In genomic region chr3:27536451-27536850, GRCh38 we compare ENCODE assay signal across 25 cellular contexts. TPM values are rescaled to one million over a fixed set of nuclear protein-coding genes. Genes with fewer than 3 reads are reported as not detected.
A peak's percentile ranks its signal among the peaks of the same experiment; 100 is the strongest.
DNase-seq lines count a peak whose midpoint lies in the region; ATAC-seq, FAIRE-seq and TF ChIP-seq lines count a peak whose summit lies in the region.
"Had no signal": no experiment of that assay in that cellular context is flagged by ENCODE, and none has a peak within 500 bp of the region (broad histone marks: within the 10 kb centered on the region; RNA-seq: fewer than 3 reads in every experiment).

No MANE protein-coding gene starts in this region.

- no peak for TF ChIP-seq RAD21 in A549 (conservative IDR thresholded peaks at IDR 0.05 in 1 of 2, IDR thresholded peaks at IDR 0.05 in 1 of 2)

- TF ChIP-seq EP300 in A549 (IDR thresholded peaks at IDR 0.05), result no peak

- peaks cover 47% of the 10 kb centered on the region for H3K4me1 Mint-ChIP-seq in chondrocyte (ENCODE audit: low read depth)
- peaks cover 19% of the 10 kb centered on the region for H3K4me1 Mint-ChIP-seq in neural progenitor cell
- H3K4me1 Mint-ChIP-seq in endodermal cell, result peaks cover 35% of the 10 kb centered on the region

- H3K9me3 Mint-ChIP-seq in chondrocyte (ENCODE audit: low read depth) (no peaks in the 10 kb centered on the region), neural progenitor cell (no peaks in the 10 kb centered on the region), endodermal cell (no peaks in the 10 kb centered on the region)
- H3K9me3 Mint-ChIP-seq: activated CD4-positive, alpha-beta memory T cell treated with anti-CD3 and anti-CD28 coated beads for 36 hours; activated naive CD8-positive, alpha-beta T cell treated with anti-CD3 and anti-CD28 coated beads for 36 hours; T-cell had no signal

- ATAC-seq in A549, result no peak
- ATAC-seq in psoas muscle, result no peak
- ATAC-seq in GM18502 (IDR thresholded peaks at IDR 0.05; ENCODE audit: poor library complexity, unreplicated experiment), result no peak
- ATAC-seq: activated CD4-positive, CD25-positive, alpha-beta regulatory T cell treated with anti-CD3 and anti-CD28 coated beads, Interleukin-2, amount 50 U/mL, for 24 hours; gastrocnemius medialis; left lung; T-cell had no signal

- peaks cover 24% of the 10 kb centered on the region for H3F3A ChIP-seq in neural progenitor cell (ENCODE audit: low read depth)

- peaks cover 42% of the 10 kb centered on the region for H3K4me1 ChIP-seq in A549
- peaks cover 7% of the 10 kb centered on the region for H3K4me1 ChIP-seq in NT2/D1 (ENCODE audit: insufficient read depth, insufficient read length)
- peaks cover 20% of the 10 kb centered on the region for H3K4me1 ChIP-seq in neural progenitor cell
- peaks cover 13% of the 10 kb centered on the region for H3K4me1 ChIP-seq in endodermal cell (ENCODE audit: control insufficient read depth, insufficient read depth, low read length)
- H3K4me1 ChIP-seq in psoas muscle, result peaks cover 12% of the 10 kb centered on the region
- H3K4me1 ChIP-seq: BE2C had no signal

- H3K27ac Mint-ChIP-seq in chondrocyte (ENCODE audit: unreplicated experiment) (peak overlapping the region; percentile 57), neural progenitor cell (peak overlapping the region; percentile 36), endodermal cell (no peak overlapping the region)
- H3K27ac Mint-ChIP-seq: activated CD4-positive, alpha-beta memory T cell treated with anti-CD3 and anti-CD28 coated beads for 36 hours; activated naive CD8-positive, alpha-beta T cell treated with anti-CD3 and anti-CD28 coated beads for 36 hours; T-cell had no signal

- peak overlapping the region; percentile 44 for H3K9ac ChIP-seq in NT2/D1 (ENCODE audit: insufficient read length, low read depth)
- H3K9ac ChIP-seq in neural progenitor cell, result no peak overlapping the region
- no peak overlapping the region for H3K9ac ChIP-seq in endodermal cell (ENCODE audit: extremely low read depth, low read length, poor library complexity, severe bottlenecking)

- POLR2A ChIA-PET in A549 (lab: Yijun Ruan, JAX), result interaction anchor here (0.6 to 3.1 kb wide), 4 partner anchors 15 to 224 kb away, joined by 3 to 21 read pairs (median 4); no protein-coding TSS in a partner anchor

- TF ChIP-seq CTCF in A549 (IDR thresholded peaks at IDR 0.05) (no peak), chondrocyte (IDR thresholded peaks at IDR 0.05) (no peak), neural progenitor cell (IDR thresholded peaks at IDR 0.05) (no peak), endodermal cell (conservative IDR thresholded peaks at IDR 0.05) (no peak), psoas muscle (IDR thresholded peaks at IDR 0.05) (no peak)

- H3K27me3 Mint-ChIP-seq in chondrocyte (ENCODE audit: low read depth) (no peaks in the 10 kb centered on the region), neural progenitor cell (ENCODE audit: insufficient read depth, low read depth) (peaks cover 2% of the 10 kb centered on the region), endodermal cell (ENCODE audit: insufficient read depth) (no peaks in the 10 kb centered on the region)
- H3K27me3 Mint-ChIP-seq: activated naive CD8-positive, alpha-beta T cell treated with anti-CD3 and anti-CD28 coated beads for 36 hours had no signal

- H3K9me3 ChIP-seq in A549 (no peaks in the 10 kb centered on the region), NT2/D1 (ENCODE audit: insufficient read depth, low read length) (no peaks in the 10 kb centered on the region), neural progenitor cell (ENCODE audit: low read depth) (no peaks in the 10 kb centered on the region), endodermal cell (ENCODE audit: control insufficient read depth, low read length) (no peaks in the 10 kb centered on the region), psoas muscle (no peaks in the 10 kb centered on the region)
- H3K9me3 ChIP-seq: BE2C, gastrocnemius medialis, left lung, upper lobe of left lung had no signal

- H3K27me3 ChIP-seq in NT2/D1 (ENCODE audit: insufficient read depth, insufficient read length) (no peaks in the 10 kb centered on the region), neural progenitor cell (no peaks in the 10 kb centered on the region), endodermal cell (ENCODE audit: control insufficient read depth, insufficient read depth, low read length, poor library complexity, severe bottlenecking) (no peaks in the 10 kb centered on the region), psoas muscle (ENCODE audit: insufficient read depth in 3 of 3, low read length in 2 of 3) (no peaks in the 10 kb centered on the region)
- H3K27me3 ChIP-seq: BE2C, gastrocnemius medialis, hepatocyte, left lung, upper lobe of left lung had no signal

- DNase-seq in A549 (ENCODE audit: low read depth in 1 of 2, low spot score in 1 of 2), result no peak
- DNase-seq in NT2/D1 (ENCODE audit: low read depth, low spot score), result no peak
- no peak for DNase-seq in chondrocyte (ENCODE audit: low spot score)
- no peak for DNase-seq in neural progenitor cell (ENCODE audit: low spot score)
- no peak for DNase-seq in endodermal cell
- DNase-seq in psoas muscle, result no peak
- no peak for DNase-seq in cerebellar cortex (ENCODE audit: low spot score)
- DNase-seq: activated CD4-positive, alpha-beta memory T cell treated with anti-CD3 and anti-CD28 coated beads for 36 hours; activated effector memory CD4-positive, alpha-beta T cell treated with Interleukin-2 at 50 U/mL for 16 hours; activated naive CD8-positive, alpha-beta T cell treated with anti-CD3 and anti-CD28 coated beads for 36 hours; activated T-cell treated with anti-CD3 and anti-CD28 coated beads for 4 hours; BE2C; effector CD8-positive, alpha-beta T cell; gastrocnemius medialis; GF-D8; left lung; NCI-H1694 treated with DMSO at 0.1 percent for 48 hours; posterior cingulate gyrus; SHP77 treated with DMSO at 0.1 percent for 48 hours; T-cell; upper lobe of left lung had no signal

- no peaks in the 10 kb centered on the region for H3K36me3 ChIP-seq in NT2/D1 (ENCODE audit: insufficient read depth, insufficient read length, low read length)
- no peaks in the 10 kb centered on the region for H3K36me3 ChIP-seq in neural progenitor cell
- no peaks in the 10 kb centered on the region for H3K36me3 ChIP-seq in endodermal cell (ENCODE audit: control insufficient read depth, insufficient read depth, low read length)
- H3K36me3 ChIP-seq in psoas muscle (ENCODE audit: insufficient read depth in 1 of 2, low read depth in 1 of 2), result no peaks in the 10 kb centered on the region
- H3K36me3 ChIP-seq: BE2C, gastrocnemius medialis, left lung, upper lobe of left lung had no signal

- H3K4me3 ChIP-seq in A549, result no peak overlapping the region
- no peak overlapping the region for H3K4me3 ChIP-seq in NT2/D1 (ENCODE audit: insufficient read length, low read depth)
- no peak overlapping the region for H3K4me3 ChIP-seq in neural progenitor cell
- H3K4me3 ChIP-seq in endodermal cell (ENCODE audit: low read length), result no peak overlapping the region
- H3K4me3 ChIP-seq in psoas muscle, result no peak overlapping the region
- H3K4me3 ChIP-seq: gastrocnemius medialis, hepatocyte, left lung, upper lobe of left lung had no signal

- no peaks in the 10 kb centered on the region for H3K79me2 ChIP-seq in neural progenitor cell (ENCODE audit: low read depth)
- H3K79me2 ChIP-seq: hepatocyte had no signal

- no peak for FAIRE-seq in A549 (lab: Jason Lieb, UNC)
- FAIRE-seq: TTC549 had no signal

- no peak overlapping the region for H3K4me3 Mint-ChIP-seq in chondrocyte (ENCODE audit: unreplicated experiment)
- H3K4me3 Mint-ChIP-seq in neural progenitor cell, result no peak overlapping the region
- H3K4me3 Mint-ChIP-seq in endodermal cell, result no peak overlapping the region
- H3K4me3 Mint-ChIP-seq: activated CD4-positive, alpha-beta memory T cell treated with anti-CD3 and anti-CD28 coated beads for 36 hours; activated naive CD8-positive, alpha-beta T cell treated with anti-CD3 and anti-CD28 coated beads for 36 hours; T-cell had no signal

- peak overlapping the region; percentile 85 for H3K4me2 ChIP-seq in A549
- H3K4me2 ChIP-seq in neural progenitor cell, result no peak overlapping the region
- H3K4me2 ChIP-seq: hepatocyte had no signal

- H3K36me3 Mint-ChIP-seq in chondrocyte (ENCODE audit: low read depth) (no peaks in the 10 kb centered on the region), neural progenitor cell (no peaks in the 10 kb centered on the region), endodermal cell (ENCODE audit: low read depth) (no peaks in the 10 kb centered on the region)
- H3K36me3 Mint-ChIP-seq: activated CD4-positive, alpha-beta memory T cell treated with anti-CD3 and anti-CD28 coated beads for 36 hours; activated naive CD8-positive, alpha-beta T cell treated with anti-CD3 and anti-CD28 coated beads for 36 hours; T-cell had no signal

- no peak for TF ChIP-seq POLR2A in A549 (IDR thresholded peaks at IDR 0.05; ENCODE audit: low read length)

- WGBS in A549 (ENCODE audit: missing lambda C conversion rate), result 50% methylated on average over 1 of the region's 1 CpG
- 89 to 95% methylated on average over 1 of the region's 1 CpG for WGBS in endodermal cell (ENCODE audit: insufficient coverage in 1 of 2, insufficient read length in 1 of 2), 2 experiments
- WGBS in psoas muscle, 3 donors, result 51 to 73% (median 52%) methylated on average over 1 of the region's 1 CpG

- peak overlapping the region; percentile 93 to 95 for H3K27ac ChIP-seq in A549
- no peak overlapping the region for H3K27ac ChIP-seq in neural progenitor cell
- no peak overlapping the region for H3K27ac ChIP-seq in endodermal cell (ENCODE audit: low read depth, low read length)
- H3K27ac ChIP-seq in psoas muscle, result no peak overlapping the region
- H3K27ac ChIP-seq: hepatocyte, left lung, upper lobe of left lung had no signal

- no peak overlapping the region for H2AFZ ChIP-seq in neural progenitor cell (replicated peaks)
- H2AFZ ChIP-seq: hepatocyte had no signal

- intact Hi-C loops in psoas muscle (cut with DNase I), result no loop called here

- CTCF ChIA-PET in A549 (lab: Yijun Ruan, JAX), result interaction anchor here (0.6 to 2.8 kb wide), 7 partner anchors 11 to 145 kb away, joined by 3 to 11 read pairs (median 4); partner anchors contain the start of gene SLC4A7

- no peaks in the 10 kb centered on the region for H4K20me1 ChIP-seq in neural progenitor cell (ENCODE audit: low read depth)

TF ChIP-seq in A549, 52 proteins besides CTCF, POLR2A, EP300 and RAD21 (continues in another document):
- TF ChIP-seq RNF2 (IDR thresholded peaks at IDR 0.05; ENCODE audit: borderline replicate concordance, low read depth), result no peak
- TF ChIP-seq JUN (IDR thresholded peaks at IDR 0.05), result no peak

RNA-seq across cellular contexts. Expression of gene SLC4A7, which starts 52.3 kb away (rescaled TPM):
- 49.1 and 70.2 TPM in 2 replicates for polyA plus RNA-seq in A549 (2011; rRNA removed)
- polyA plus RNA-seq in A549 (2012; cell fraction: cytosol; rRNA removed), result 5.8 and 6.6 TPM in 2 replicates
- polyA plus RNA-seq in A549 (2012; cell fraction: nucleus; rRNA removed), result 15.8 and 19.0 TPM in 2 replicates
- 33.6 to 38.1 TPM (median 35.1 TPM) in 3 replicates for polyA plus RNA-seq in A549 (2017; fragmentation: RNase III; extraction: RNeasy Plus Mini Kit Qiagen cat#74134 plus additional on column Dnase treatment)
- polyA minus RNA-seq in A549 (2011; rRNA and poly(A)+ RNA removed), result 50.1 and 55.9 TPM in 2 replicates
- 67.4 to 69.0 TPM (median 68.8 TPM) in 3 replicates for total RNA-seq in chondrocyte
- total RNA-seq in neural progenitor cell (ENCODE audit: low replicate concordance), result 82.1 and 114 TPM in 2 replicates
- 10 to 100 TPM; 58.4 to 83.8 TPM for total RNA-seq in endodermal cell
- polyA plus RNA-seq in endodermal cell (2013, experiment 1 of 2), result 50.7 TPM
- polyA plus RNA-seq in endodermal cell (2013, experiment 2 of 2), result 49.1 TPM
- 10 to 100 TPM; 13.3 to 26.6 (median 16.8) TPM for total RNA-seq in psoas muscle
- polyA plus RNA-seq in psoas muscle, result 1 to 10 TPM; 1.4 to 3.1 (median 1.9) TPM

Comparison
In these comparisons a context has a peak if more than half of its experiments do, and no peak if none do; other contexts are left out.
1. H3K27ac ChIP-seq: peak in A549 (2 of 2); none in neural progenitor cell (single experiment), endodermal cell (single experiment) and psoas muscle (single experiment).